1 cellular context compared by ENCODE assay signal in the genomic region with DNA sequence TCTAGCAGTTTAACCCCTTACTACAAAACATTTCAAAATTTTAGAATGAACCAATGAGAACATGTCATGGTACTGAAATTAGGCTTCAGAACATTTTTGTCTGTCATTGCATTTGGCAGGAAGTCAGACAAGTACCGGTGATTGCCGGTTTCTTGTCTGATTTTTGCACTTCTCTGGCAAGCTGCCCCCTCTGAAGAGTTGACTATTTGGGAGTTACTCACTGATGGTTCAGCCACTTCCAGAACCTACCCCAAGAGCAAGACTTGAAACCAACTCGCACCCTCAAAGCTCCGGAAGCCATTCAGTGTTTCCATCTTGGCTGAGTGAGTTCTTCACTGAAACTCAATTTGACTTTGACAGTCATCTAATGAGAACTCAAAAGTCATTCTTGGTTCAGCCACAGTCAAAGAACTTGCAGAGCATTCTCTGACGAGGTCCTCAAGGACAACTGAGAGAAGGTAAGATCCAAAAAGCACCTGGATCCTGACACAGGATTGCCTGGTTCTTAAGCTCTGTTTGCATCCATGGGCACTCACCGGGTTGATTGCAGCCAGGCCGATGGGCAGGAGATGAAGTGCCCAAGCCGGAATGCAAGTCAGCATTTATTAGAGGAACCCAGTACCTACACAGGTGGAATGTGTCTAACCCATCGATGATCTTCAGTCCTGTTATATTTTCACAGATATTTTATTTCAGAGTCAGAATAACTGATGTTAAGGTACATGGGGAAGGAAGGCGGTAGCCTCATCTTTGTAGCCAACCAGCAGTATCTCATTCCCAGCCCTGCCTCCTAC.
TF ChIP-seq lines count a peak whose summit lies in the region.

No MANE protein-coding gene starts in this region.

TF ChIP-seq in A549, 52 proteins besides CTCF, POLR2A, EP300 and RAD21:
- TF ChIP-seq MAFK (IDR thresholded peaks at IDR 0.05; ENCODE audit: partially characterized antibody) (peak; percentile 77), ZSCAN20 (CRISPR knock-in tag; IDR thresholded peaks at IDR 0.05) (no peak)
TF ChIP-seq in A549: peak in this region for 1.
